ENCODE assay signal across 28 cellular contexts in the genomic region with DNA sequence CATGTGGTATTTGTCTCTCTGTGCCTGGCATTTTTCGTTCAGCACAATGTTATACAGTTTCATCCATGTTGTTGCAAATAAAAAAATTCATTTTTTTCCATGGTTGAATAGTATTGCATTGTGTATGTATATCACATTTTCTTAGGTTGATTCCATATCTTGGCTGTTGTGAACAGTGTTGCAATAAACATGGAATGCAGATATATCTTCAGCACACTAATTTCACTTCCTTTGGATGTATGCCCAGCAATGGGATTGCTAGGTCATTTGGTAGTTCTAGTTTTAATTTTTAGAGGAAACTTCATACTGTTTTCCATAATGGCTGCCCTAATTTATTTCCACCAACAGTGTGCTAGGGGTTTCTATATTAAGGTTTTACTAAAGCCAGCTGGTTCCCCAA. TPM values are rescaled to one million over a fixed set of nuclear protein-coding genes. Genes with fewer than 3 reads are reported as not detected.
A peak's percentile ranks its signal among the peaks of the same experiment; 100 is the strongest.
DNase-seq lines count a peak whose midpoint lies in the region; ATAC-seq, FAIRE-seq and TF ChIP-seq lines count a peak whose summit lies in the region.
"Had no signal": no experiment of that assay in that cellular context is flagged by ENCODE, and none has a peak within 500 bp of the region (broad histone marks: within the 10 kb centered on the region; RNA-seq: fewer than 3 reads in every experiment).

No MANE protein-coding gene starts in this region.

- ATAC-seq in effector memory CD8-positive, alpha-beta T cell (replicated peaks), result no peak
- no peak for ATAC-seq in HG02852 (IDR thresholded peaks at IDR 0.05; ENCODE audit: unreplicated experiment)
- ATAC-seq: A549 had no signal

- H3K4me1 ChIP-seq in adipocyte (ENCODE audit: control insufficient read depth, insufficient read depth, low read length) (no peaks in the 10 kb centered on the region), endodermal cell (ENCODE audit: control insufficient read depth, insufficient read depth, low read length) (no peaks in the 10 kb centered on the region)
- H3K4me1 ChIP-seq: A549, Caco-2, Peyer's patch had no signal

- no peak overlapping the region for H3K27ac Mint-ChIP-seq in effector memory CD8-positive, alpha-beta T cell
- no peak overlapping the region for H3K27ac Mint-ChIP-seq in endodermal cell
- H3K27ac Mint-ChIP-seq: CD4-positive, alpha-beta memory T cell had no signal

- TF ChIP-seq CTCF in fibroblast of villous mesenchyme (IDR thresholded peaks at IDR 0.05; ENCODE audit: insufficient read depth, low read depth, low read length) (no peak), endodermal cell (conservative IDR thresholded peaks at IDR 0.05) (no peak)

- peaks cover 9 to 20% of the 10 kb centered on the region in 2 donors for H3K9me3 Mint-ChIP-seq in effector memory CD8-positive, alpha-beta T cell
- no peaks in the 10 kb centered on the region for H3K9me3 Mint-ChIP-seq in endodermal cell

- no peak overlapping the region for H3K27ac ChIP-seq in endodermal cell (ENCODE audit: low read depth, low read length)
- H3K27ac ChIP-seq: A549, Peyer's patch had no signal

- no peaks in the 10 kb centered on the region for H3K9me3 ChIP-seq in adipocyte (ENCODE audit: control insufficient read depth, low read length)
- H3K9me3 ChIP-seq in endodermal cell (ENCODE audit: control insufficient read depth, low read length), result no peaks in the 10 kb centered on the region
- H3K9me3 ChIP-seq: A549, Caco-2, Peyer's patch had no signal

- H3K4me3 Mint-ChIP-seq in effector memory CD8-positive, alpha-beta T cell, result no peak overlapping the region
- H3K4me3 Mint-ChIP-seq in endodermal cell, result no peak overlapping the region
- H3K4me3 Mint-ChIP-seq: CD4-positive, alpha-beta memory T cell had no signal

- DNase-seq in HTR-8/SVneo (ENCODE audit: insufficient read length, low spot score) (no peak), adipocyte (ENCODE audit: low read depth) (peak; percentile 41), fibroblast of villous mesenchyme (ENCODE audit: low read depth) (peak; percentile 62), urothelium cell line (ENCODE audit: low spot score) (no peak), endodermal cell (no peak)
- DNase-seq in effector memory CD8-positive, alpha-beta T cell, result no peak
- DNase-seq: C1 segment of cervical spinal cord; Caco-2; CD4-positive, alpha-beta memory T cell; GF-D8; HCEC 1CT; KG1; MM.1S; NCI-H1417; NCI-H1694; NCI-H2029 treated with DMSO at 0.1 percent for 48 hours; NCI-H2227 treated with DMSO at 0.1 percent for 48 hours; NCI-H510A; NCI-H69; OCI-M1; Peyer's patch; SHP77 treated with DMSO at 0.1 percent for 48 hours had no signal

- H3K9ac ChIP-seq in adipocyte (ENCODE audit: low read length) (no peak overlapping the region), endodermal cell (ENCODE audit: extremely low read depth, low read length, poor library complexity, severe bottlenecking) (no peak overlapping the region)

- 40 to 58% methylated on average over 1 of the region's 1 CpG for WGBS in endodermal cell (ENCODE audit: insufficient coverage in 1 of 2, insufficient read length in 1 of 2), 2 experiments

- H3K36me3 Mint-ChIP-seq in effector memory CD8-positive, alpha-beta T cell (ENCODE audit: insufficient read depth), result no peaks in the 10 kb centered on the region
- no peaks in the 10 kb centered on the region for H3K36me3 Mint-ChIP-seq in endodermal cell (ENCODE audit: low read depth)
- H3K36me3 Mint-ChIP-seq: CD4-positive, alpha-beta memory T cell had no signal

- H3K4me1 Mint-ChIP-seq in effector memory CD8-positive, alpha-beta T cell (ENCODE audit: low read depth in 2 of 2), result no peaks in the 10 kb centered on the region
- peaks cover 2% of the 10 kb centered on the region for H3K4me1 Mint-ChIP-seq in endodermal cell
- H3K4me1 Mint-ChIP-seq: CD4-positive, alpha-beta memory T cell had no signal

- FAIRE-seq in HTR-8/SVneo (lab: Jason Lieb, UNC) (peak; percentile 23), urothelium cell line (lab: Jason Lieb, UNC) (peak; percentile 17)
- FAIRE-seq: A549, GM12891, GM19239, H1 had no signal

- H3K36me3 ChIP-seq in adipocyte (ENCODE audit: control insufficient read depth, insufficient read depth, low read length, severe bottlenecking) (no peaks in the 10 kb centered on the region), endodermal cell (ENCODE audit: control insufficient read depth, insufficient read depth, low read length) (no peaks in the 10 kb centered on the region)
- H3K36me3 ChIP-seq: Peyer's patch had no signal

- peaks cover 4% of the 10 kb centered on the region for H3K27me3 ChIP-seq in adipocyte (replicated peaks; ENCODE audit: control insufficient read depth, insufficient read depth, low read length)
- H3K27me3 ChIP-seq in endodermal cell (ENCODE audit: control insufficient read depth, insufficient read depth, low read length, poor library complexity, severe bottlenecking), result no peaks in the 10 kb centered on the region
- H3K27me3 ChIP-seq: Peyer's patch had no signal

- no peaks in the 10 kb centered on the region for H3K27me3 Mint-ChIP-seq in effector memory CD8-positive, alpha-beta T cell
- no peaks in the 10 kb centered on the region for H3K27me3 Mint-ChIP-seq in endodermal cell (ENCODE audit: insufficient read depth)
- H3K27me3 Mint-ChIP-seq: CD4-positive, alpha-beta memory T cell had no signal

- H3K4me3 ChIP-seq in adipocyte (ENCODE audit: low read length), result no peak overlapping the region
- no peak overlapping the region for H3K4me3 ChIP-seq in fibroblast of villous mesenchyme (ENCODE audit: low read depth, low read length)
- H3K4me3 ChIP-seq in endodermal cell (ENCODE audit: low read length), result no peak overlapping the region
- H3K4me3 ChIP-seq: A549, Peyer's patch had no signal

RNA-seq across cellular contexts. Expression of a gene that starts 52.6 kb away (rescaled TPM):
- total RNA-seq in fibroblast of villous mesenchyme (not detected in 2 replicates), endodermal cell (not detected)
- polyA plus RNA-seq in endodermal cell (2013, experiment 1 of 2), result not detected
- not detected for polyA plus RNA-seq in endodermal cell (2013, experiment 2 of 2)
- total RNA-seq: Caco-2; CD4-positive, alpha-beta memory T cell; H1; HT1080; Peyer's patch had no signal
- polyA plus RNA-seq: A549; CD4-positive, alpha-beta memory T cell; H1 had no signal

Comparison
In these comparisons a context has a peak if more than half of its experiments do, and no peak if none do; other contexts are left out.
1. DNase-seq: peak in adipocyte (single experiment) and fibroblast of villous mesenchyme (single experiment); none in HTR-8/SVneo (single experiment), urothelium cell line (single experiment), effector memory CD8-positive, alpha-beta T cell (0 of 3) and endodermal cell (single experiment).